Comparison of ENCODE assay signal across 18 cellular contexts in the genomic region with DNA sequence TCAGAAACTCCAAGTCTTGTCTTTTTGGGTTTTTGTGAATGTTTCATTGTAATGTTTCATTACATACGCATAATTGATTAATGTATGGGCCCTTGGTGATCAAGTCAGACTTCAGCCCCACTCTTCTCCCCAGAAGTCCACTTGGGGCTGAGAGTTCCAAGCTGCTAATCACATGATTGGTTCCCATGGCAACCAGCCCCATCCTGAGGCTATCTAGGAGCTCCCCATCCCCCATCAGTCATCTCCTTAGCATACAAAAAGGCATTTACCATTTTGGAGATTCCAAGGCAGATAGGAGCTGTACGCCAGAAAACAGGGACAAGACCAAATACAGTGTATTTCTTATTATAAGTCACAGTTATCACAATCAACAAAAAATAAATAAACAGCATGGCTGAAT. TPM values are rescaled to one million over a fixed set of nuclear protein-coding genes. Genes with fewer than 3 reads are reported as not detected.
"Had no signal": no experiment of that assay in that cellular context is flagged by ENCODE, and none has a peak within 500 bp of the region (broad histone marks: within the 10 kb centered on the region; RNA-seq: fewer than 3 reads in every experiment).

No MANE protein-coding gene starts in this region.

- DNase-seq: activated CD4-positive, alpha-beta memory T cell treated with anti-CD3 and anti-CD28 coated beads, Interleukin-2, amount 10 ng/mL, durations not matched to agents 7 days and 5 days; activated effector memory CD4-positive, alpha-beta T cell treated with Interleukin-2 at 50 U/mL for 16 hours; activated naive CD4-positive, alpha-beta T cell treated with anti-CD3 and anti-CD28 coated beads, Interleukin-2, amount 50 U/mL, for 16 hours; activated T-cell treated with anti-CD3 and anti-CD28 coated beads, Interleukin-2, amount 50 U/mL, for 24 hours; dermis blood vessel endothelial cell; foreskin melanocyte; heart right ventricle; kidney glomerular epithelial cell; mesenchymal stem cell; natural killer cell; nucleus accumbens; retina; stimulated activated CD4-positive, alpha-beta T cell treated with anti-CD3 and anti-CD28 coated beads, Interleukin-12 subunit alpha, Interleukin-12 subunit beta, amount 100 ng/mL, for 4 hours; stimulated activated CD4-positive, alpha-beta T cell treated with anti-CD3 and anti-CD28 coated beads, Interleukin-2, amount 100 ng/mL, for 24 hours; T1000; thyroid gland had no signal

- H3K36me3 ChIP-seq: heart right ventricle, thyroid gland had no signal

- H3K4me1 ChIP-seq: thyroid gland had no signal

- H3K9me3 ChIP-seq: thyroid gland had no signal

- H3K27me3 ChIP-seq: thyroid gland had no signal

- H3K4me3 ChIP-seq: heart right ventricle, thyroid gland had no signal

- ATAC-seq: heart right ventricle, natural killer cell had no signal

- H3K27ac ChIP-seq: epithelial cell of prostate, heart right ventricle, thyroid gland had no signal

RNA-seq across cellular contexts. Expression of a gene that starts 22.9 kb away (rescaled TPM):
- total RNA-seq: activated CD4-positive, alpha-beta memory T cell treated with anti-CD3 and anti-CD28 coated beads, Interleukin-2, amount 10 ng/mL, durations not matched to agents 7 days and 5 days; fibroblast of lung had no signal
- polyA plus RNA-seq: fibroblast of lung had no signal
